ENCODE assay signal across 33 cellular contexts in the genomic region with DNA sequence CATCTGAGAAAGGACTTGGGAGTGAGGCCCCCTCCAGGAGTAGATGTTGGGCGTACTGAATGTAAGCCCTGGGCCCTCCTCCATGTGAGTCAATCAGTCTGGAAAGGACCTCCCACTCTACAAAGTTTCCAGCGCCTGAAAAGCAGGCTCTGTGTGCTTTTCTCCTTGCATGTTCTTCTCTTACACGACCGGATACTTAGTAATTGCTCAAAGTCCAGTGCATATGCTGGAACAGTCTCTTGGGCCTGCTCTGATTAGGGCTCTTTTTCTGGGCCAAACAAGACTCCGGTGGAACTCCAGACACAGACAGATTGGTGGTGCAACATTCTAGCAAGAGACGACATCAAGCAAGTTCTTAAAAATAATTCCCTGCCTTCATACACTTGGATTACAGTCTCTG. TPM values are rescaled to one million over a fixed set of nuclear protein-coding genes. Genes with fewer than 3 reads are reported as not detected.
A peak's percentile ranks its signal among the peaks of the same experiment; 100 is the strongest.
DNase-seq lines count a peak whose midpoint lies in the region; ATAC-seq, FAIRE-seq and TF ChIP-seq lines count a peak whose summit lies in the region.
"Had no signal": no experiment of that assay in that cellular context is flagged by ENCODE, and none has a peak within 500 bp of the region (broad histone marks: within the 10 kb centered on the region; RNA-seq: fewer than 3 reads in every experiment).

No MANE protein-coding gene starts in this region.

- no peak for TF ChIP-seq EP300 in HepG2 (IDR thresholded peaks at IDR 0.05; ENCODE audit: low read depth in 2 of 2, low read length in 2 of 2)
- TF ChIP-seq EP300 in HepG2 (CRISPR knock-in tag; IDR thresholded peaks at IDR 0.05; ENCODE audit: borderline replicate concordance): no peak
- TF ChIP-seq EP300 in K562 (IDR thresholded peaks at IDR 0.05; ENCODE audit: low read length): no peak

- H3K27ac ChIP-seq in HepG2 (ENCODE audit: extremely low read length, insufficient read depth, low read length) (no peak overlapping the region), right lobe of liver (no peak overlapping the region), K562 (ENCODE audit: extremely low read depth, low read depth, low read length) (no peak overlapping the region), hepatocyte (peak overlapping the region; percentile 65)
- H3K27ac ChIP-seq: 22Rv1; A549; BLaER1; BLaER1 treated with 17β-estradiol and CSF1 and Interleukin-3, amounts not matched to agents 10 nM and 100 nM; C4-2B had no signal

- peak overlapping the region; percentile 44 for H2AFZ ChIP-seq in HepG2 (ENCODE audit: low read length)
- no peak overlapping the region for H2AFZ ChIP-seq in K562 (ENCODE audit: low read depth, low read length)
- H2AFZ ChIP-seq in hepatocyte: no peak overlapping the region

- CTCF ChIA-PET in HepG2 (lab: Yijun Ruan, JAX; ENCODE audit: low intra/inter-chr PET ratio, low total read pairs) (no interaction called here), K562 (lab: Yijun Ruan, JAX; ENCODE audit: low intra/inter-chr PET ratio) (no interaction called here)

- FAIRE-seq in HepG2 (lab: Jason Lieb, UNC) (no peak), K562 (lab: Jason Lieb, UNC) (no peak)
- FAIRE-seq: A204.1, A549, D721Med had no signal

- DNase-seq in HepG2 (ENCODE audit: low spot score): peak; percentile 16
- DNase-seq in right lobe of liver: no peak
- no peak for DNase-seq in K562 (ENCODE audit: extremely low read depth in 1 of 4, low spot score in 3 of 4)
- peak; percentile 27 for DNase-seq in hepatocyte (ENCODE audit: low spot score)
- no peak for DNase-seq in Right ventricle myocardium inferior (ENCODE audit: missing footprints)
- DNase-seq: 8988T; ACHN; AML-193; BE2C; C1 segment of cervical spinal cord; Caco-2; Calu3; CD4-positive, alpha-beta memory T cell; CD4-positive, alpha-beta T cell; CD4-positive, CD25-positive, alpha-beta regulatory T cell; CD8-positive, alpha-beta memory T cell; CD8-positive, alpha-beta T cell; COR-L47; DMS 273 treated with DMSO at 0.1 percent for 48 hours; DMS79; DMS79 treated with DMSO at 0.1 percent for 48 hours; DND-41; EL had no signal

- in situ Hi-C loops in HepG2 (cut with HindIII; ENCODE audit: extremely low pct_ligation_motif_present, low pct_unique_long_range_greater_than_20kb) (no loop called here), K562 (cut with MboI) (no loop called here)

- H4K20me1 ChIP-seq in HepG2 (ENCODE audit: insufficient read depth, low read length) (no peaks in the 10 kb centered on the region), K562 (replicated peaks; ENCODE audit: control insufficient read depth, insufficient read depth, low read length) (no peaks in the 10 kb centered on the region), hepatocyte (ENCODE audit: insufficient read depth, poor library complexity, severe bottlenecking) (no peaks in the 10 kb centered on the region)
- H4K20me1 ChIP-seq: BLaER1; BLaER1 treated with 17β-estradiol and CSF1 and Interleukin-3, amounts not matched to agents 10 nM and 100 nM had no signal

- H3K79me2 ChIP-seq in HepG2 (ENCODE audit: insufficient read depth, low read length): no peaks in the 10 kb centered on the region
- no peaks in the 10 kb centered on the region for H3K79me2 ChIP-seq in K562 (ENCODE audit: control insufficient read depth, insufficient read depth, low read length)
- no peaks in the 10 kb centered on the region for H3K79me2 ChIP-seq in hepatocyte

- intact Hi-C loops in HepG2 (cut with micrococcal nuclease; ENCODE audit: unreplicated experiment): no loop called here
- intact Hi-C loops in right lobe of liver (cut with DNase I): no loop called here
- intact Hi-C loops in K562 (cut with micrococcal nuclease): no loop called here
- intact Hi-C loops in Right ventricle myocardium inferior (cut with DNase I): no loop called here

- no peak for TF ChIP-seq POLR2A in HepG2 (IDR thresholded peaks at IDR 0.05; ENCODE audit: insufficient read depth in 1 of 2, low read depth in 2 of 2, low read length in 2 of 2)
- TF ChIP-seq POLR2A in right lobe of liver (IDR thresholded peaks at IDR 0.05): no peak
- TF ChIP-seq POLR2A in K562 (conservative IDR thresholded peaks at IDR 0.05): no peak

- TF ChIP-seq RAD21 in HepG2 (CRISPR knock-in tag; IDR thresholded peaks at IDR 0.05): no peak
- TF ChIP-seq RAD21 in K562 (CRISPR knock-in tag; conservative IDR thresholded peaks at IDR 0.05 in 1 of 2, IDR thresholded peaks at IDR 0.05 in 1 of 2): no peak

- H3K27me3 ChIP-seq in HepG2 (ENCODE audit: control insufficient read depth in 1 of 2, insufficient read depth in 2 of 2, low read length in 2 of 2) (peaks cover 0 to 1% of the 10 kb centered on the region in 2 experiments; a peak in 2 of 5 replicates), right lobe of liver (no peaks in the 10 kb centered on the region), K562 (ENCODE audit: control insufficient read depth in 2 of 2, insufficient read depth in 2 of 2, low read length in 2 of 2) (0 out of 5 replicates have a peak, but pooled peaks cover 0 to 4% of the 10 kb centered on the region in 2 experiments), hepatocyte (no peaks in the 10 kb centered on the region)
- H3K27me3 ChIP-seq: BE2C; BLaER1; BLaER1 treated with 17β-estradiol and CSF1 and Interleukin-3, amounts not matched to agents 10 nM and 100 nM had no signal

- H3K4me3 ChIP-seq in HepG2 (replicated peaks in 1 of 3; ENCODE audit: insufficient read depth in 1 of 3, low read depth in 2 of 3, low read length in 3 of 3) (no peak overlapping the region), right lobe of liver (no peak overlapping the region), K562 (no peak overlapping the region), hepatocyte (no peak overlapping the region)
- H3K4me3 ChIP-seq: A549; BLaER1; BLaER1 treated with 17β-estradiol and CSF1 and Interleukin-3, amounts not matched to agents 10 nM and 100 nM had no signal

- H3K9me1 ChIP-seq in K562 (ENCODE audit: control insufficient read depth, insufficient read depth, low read length): no peaks in the 10 kb centered on the region

- H3K4me1 ChIP-seq in HepG2 (ENCODE audit: insufficient read depth, low read length) (peaks cover 29% of the 10 kb centered on the region), right lobe of liver (no peaks in the 10 kb centered on the region), K562 (replicated peaks in 1 of 2; ENCODE audit: control insufficient read depth in 2 of 2, insufficient read depth in 2 of 2, low read length in 2 of 2) (peaks cover 0 to 18% of the 10 kb centered on the region in 2 experiments; a peak in 4 of 5 replicates), hepatocyte (ENCODE audit: insufficient read depth) (peaks cover 14% of the 10 kb centered on the region)
- H3K4me1 ChIP-seq: A549 had no signal

- no peaks in the 10 kb centered on the region for H3K36me3 ChIP-seq in HepG2 (replicated peaks in 1 of 2; ENCODE audit: control insufficient read depth in 1 of 2, insufficient read depth in 2 of 2, low read length in 2 of 2)
- H3K36me3 ChIP-seq in right lobe of liver: no peaks in the 10 kb centered on the region
- no peaks in the 10 kb centered on the region for H3K36me3 ChIP-seq in K562 (ENCODE audit: control insufficient read depth, insufficient read depth, low read length)
- H3K36me3 ChIP-seq in hepatocyte (replicated peaks; ENCODE audit: insufficient read depth, low read depth): no peaks in the 10 kb centered on the region
- H3K36me3 ChIP-seq: BE2C; BLaER1; BLaER1 treated with 17β-estradiol and CSF1 and Interleukin-3, amounts not matched to agents 10 nM and 100 nM had no signal

- POLR2A ChIA-PET in HepG2 (lab: Yijun Ruan, JAX): no interaction called here
- POLR2A ChIA-PET in K562 (lab: Yijun Ruan, JAX): no interaction called here

- TF ChIP-seq CTCF in HepG2 (CRISPR knock-in tag; IDR thresholded peaks at IDR 0.05) (no peak), right lobe of liver (IDR thresholded peaks at IDR 0.05) (no peak), K562 (IDR thresholded peaks at IDR 0.05 in 2 of 3, conservative IDR thresholded peaks at IDR 0.05 in 1 of 3; ENCODE audit: insufficient read depth in 2 of 3, low read depth in 1 of 3, low read length in 3 of 3) (no peak), hepatocyte (IDR thresholded peaks at IDR 0.05; ENCODE audit: poor library complexity) (no peak)

- WGBS in HepG2 (ENCODE audit: low lambda C conversion rate): 23% methylated on average over 3 of the region's 6 CpGs
- no CpG with 5 or more reads among the region's 6 CpGs for WGBS in right lobe of liver (ENCODE audit: insufficient coverage, low coverage, low lambda C conversion rate, missing lambda C conversion rate)
- no CpG with 5 or more reads among the region's 6 CpGs for WGBS in K562 (ENCODE audit: insufficient coverage, low coverage, missing lambda C conversion rate)
- 77% methylated on average over 4 of the region's 6 CpGs for WGBS in hepatocyte (ENCODE audit: low lambda C conversion rate, missing lambda C conversion rate)

- H3K9ac ChIP-seq in HepG2 (ENCODE audit: insufficient read depth, low read depth, low read length) (no peak overlapping the region; the same call in 1 of the 2 replicates), K562 (ENCODE audit: insufficient read depth in 1 of 2, low read depth in 2 of 2, low read length in 2 of 2) (no peak overlapping the region)
- H3K9ac ChIP-seq: BLaER1; BLaER1 treated with 17β-estradiol and CSF1 and Interleukin-3, amounts not matched to agents 10 nM and 100 nM had no signal

- no peaks in the 10 kb centered on the region for H3K9me2 ChIP-seq in hepatocyte (replicated peaks; ENCODE audit: insufficient read depth)

- BruUV-seq in HepG2 (replicated peaks; lab: Mats Ljungman, UMichigan) (no TSS peak), K562 (replicated peaks; lab: Mats Ljungman, UMichigan) (no TSS peak)

- peak; percentile 88 for ATAC-seq in HepG2
- no peak for ATAC-seq in right lobe of liver
- ATAC-seq in K562: peak; percentile 48; the same call in 2 of the 3 replicates
- no peak for ATAC-seq in Right ventricle myocardium inferior
- no peak for ATAC-seq in HG02798 (IDR thresholded peaks at IDR 0.05; ENCODE audit: poor library complexity, unreplicated experiment)
- ATAC-seq: A549; CD8-positive, alpha-beta T cell had no signal

- no peaks in the 10 kb centered on the region for H3K9me3 ChIP-seq in HepG2 (ENCODE audit: low read length)
- H3K9me3 ChIP-seq in right lobe of liver: no peaks in the 10 kb centered on the region
- H3K9me3 ChIP-seq in K562 (replicated peaks; ENCODE audit: control insufficient read depth, insufficient read depth, low read depth, low read length): no peaks in the 10 kb centered on the region
- H3K9me3 ChIP-seq in hepatocyte (ENCODE audit: low read depth): no peaks in the 10 kb centered on the region
- H3K9me3 ChIP-seq: A549; BE2C; BLaER1; BLaER1 treated with 17β-estradiol and CSF1 and Interleukin-3, amounts not matched to agents 10 nM and 100 nM; Caco-2 had no signal

- peak overlapping the region; percentile 46 for H3K4me2 ChIP-seq in HepG2 (ENCODE audit: low read depth, low read length)
- no peak overlapping the region for H3K4me2 ChIP-seq in K562 (ENCODE audit: insufficient read depth, low read length)
- no peak overlapping the region for H3K4me2 ChIP-seq in hepatocyte
- H3K4me2 ChIP-seq: A549, BLaER1 had no signal

RNA-seq across cellular contexts. Expression of a gene that starts 38.3 kb away (rescaled TPM):
- total RNA-seq in HepG2 (2016; rRNA removed; fragmentation: Illumina TruSeq; extraction: Trizol): 14.2 and 23.4 TPM in 2 replicates
- 38.2 and 53.3 TPM in 2 replicates for total RNA-seq in HepG2 (2016; cell fraction: cytosol; rRNA removed; fragmentation: Illumina TruSeq; extraction: Trizol; ENCODE audit: low read depth)
- total RNA-seq in HepG2 (2016; cell fraction: insoluble cytoplasmic fraction; rRNA removed; fragmentation: Illumina TruSeq; extraction: Trizol): 13.2 and 22.4 TPM in 2 replicates
- total RNA-seq in HepG2 (2016; cell fraction: membrane; rRNA removed; fragmentation: Illumina TruSeq; extraction: Trizol): 12.4 and 13.4 TPM in 2 replicates
- total RNA-seq in HepG2 (2016; cell fraction: nucleus; rRNA removed; fragmentation: Illumina TruSeq; extraction: Trizol): 71.0 and 73.9 TPM in 2 replicates
- polyA plus RNA-seq in HepG2 (2011; rRNA removed): 17.1 and 22.1 TPM in 2 replicates
- 5.9 and 10.7 TPM in 2 replicates for polyA plus RNA-seq in HepG2 (2011; cell fraction: cytosol; rRNA removed)
- polyA plus RNA-seq in HepG2 (2011; cell fraction: nucleus; rRNA removed): 46.0 and 51.6 TPM in 2 replicates
- polyA plus RNA-seq in HepG2 (2012): 17.5 and 19.8 TPM in 2 replicates
- 0.33 and 0.40 TPM in 2 replicates for polyA plus RNA-seq in HepG2 (2016; cell fraction: cytosol; fragmentation: Illumina TruSeq; extraction: Trizol; ENCODE audit: low read depth)
- polyA plus RNA-seq in HepG2 (2016; cell fraction: insoluble cytoplasmic fraction; fragmentation: Illumina TruSeq; extraction: Trizol; ENCODE audit: low read depth): 6.6 and 6.7 TPM in 2 replicates
- polyA plus RNA-seq in HepG2 (2016; cell fraction: membrane; fragmentation: Illumina TruSeq; extraction: Trizol; ENCODE audit: low read depth): 1.1 and 1.5 TPM in 2 replicates
- 16.3 and 19.9 TPM in 2 replicates for polyA plus RNA-seq in HepG2 (2016; cell fraction: nucleus; fragmentation: Illumina TruSeq; extraction: Trizol; ENCODE audit: insufficient read depth, low read depth)
- polyA minus RNA-seq in HepG2 (2011; rRNA and poly(A)+ RNA removed; ENCODE audit: low replicate concordance): 0.12 and 96.5 TPM in 2 replicates
- polyA minus RNA-seq in HepG2 (2011; cell fraction: cytosol; rRNA and poly(A)+ RNA removed): 28.1 and 39.1 TPM in 2 replicates
- 471 and 523 TPM in 2 replicates for polyA minus RNA-seq in HepG2 (2011; cell fraction: nucleus; rRNA and poly(A)+ RNA removed)
- total RNA-seq in right lobe of liver: 10 to 100 TPM; 15.5 to 56.4 (median 27.1) TPM
- total RNA-seq in K562 (2011; cell fraction: chromatin; rRNA removed; ENCODE audit: low replicate concordance): 3.3 and 9.4 TPM in 2 replicates
- 1.3 and 2.5 TPM in 2 replicates for total RNA-seq in K562 (2011; cell fraction: nucleolus; rRNA removed)
- 5.9 and 9.7 TPM in 2 replicates for total RNA-seq in K562 (2011; cell fraction: nucleoplasm; rRNA removed)
- 0.45 and 1.3 TPM in 2 replicates for total RNA-seq in K562 (2014; rRNA removed)
- 2.0 and 2.3 TPM in 2 replicates for total RNA-seq in K562 (2014; rRNA removed; fragmentation: Illumina TruSeq; extraction: Trizol)
- 1.3 and 1.6 TPM in 2 replicates for total RNA-seq in K562 (2015; rRNA removed; fragmentation: Illumina TruSeq; extraction: Trizol)
- 1.8 and 3.1 TPM in 2 replicates for total RNA-seq in K562 (2021)
- 0.85 and 1.3 TPM in 2 replicates for polyA plus RNA-seq in K562 (2011; rRNA removed)
- polyA plus RNA-seq in K562 (2011; cell fraction: cytosol; rRNA removed): 0.25 and 0.58 TPM in 2 replicates
- polyA plus RNA-seq in K562 (2011; cell fraction: nucleus; rRNA removed): 2.8 and 3.2 TPM in 2 replicates
- polyA plus RNA-seq in K562 (2012): 0.53 and 0.61 TPM in 2 replicates
- 0.75 and 1.1 TPM in 2 replicates for polyA plus RNA-seq in K562 (2014; fragmentation: Illumina TruSeq; extraction: Trizol)
- polyA plus RNA-seq in K562 (2014; fragmentation: Nextera tagmentation; extraction: Ambion mirVana): 1 to 10 TPM in 1 of 2 experiments, under 1 TPM in 1; 0.39 to 1.0 TPM
- 0.94 and 1.1 TPM in 2 replicates for polyA plus RNA-seq in K562 (2014; rRNA removed)
- 3.0 and 5.4 TPM in 2 replicates for polyA minus RNA-seq in K562 (2011; rRNA and poly(A)+ RNA removed)
- polyA minus RNA-seq in K562 (2011; cell fraction: cytosol; rRNA and poly(A)+ RNA removed): 0.86 and 3.3 TPM in 2 replicates
- polyA minus RNA-seq in K562 (2011; cell fraction: nucleus; rRNA and poly(A)+ RNA removed): 4.3 and 11.1 TPM in 2 replicates
- 8.8 and 14.5 TPM in 2 replicates for total RNA-seq in hepatocyte
- 5.2 and 10.6 TPM in 2 replicates for polyA plus RNA-seq in hepatocyte
- total RNA-seq in Right ventricle myocardium inferior: 9.4 TPM
- total RNA-seq: CD4-positive, alpha-beta memory T cell; CD4-positive, CD25-positive, alpha-beta regulatory T cell had no signal
- polyA plus RNA-seq: BJ; CD14-positive monocyte; CD4-positive, alpha-beta memory T cell; CD4-positive, CD25-positive, alpha-beta regulatory T cell had no signal

Comparison
In these comparisons a context has a peak if more than half of its experiments do, and no peak if none do; other contexts are left out.
1. ATAC-seq: peak in HepG2 (single experiment) and K562 (single experiment); none in right lobe of liver (0 of 4), Right ventricle myocardium inferior (single experiment) and HG02798 (single experiment).
2. DNase-seq: peak in HepG2 (single experiment) and hepatocyte (single experiment); none in right lobe of liver (0 of 3), K562 (0 of 4) and Right ventricle myocardium inferior (single experiment).